In genomic region chr12:124036117-124037109, GRCh38 we compare ENCODE assay signal across 8 cellular contexts.
DNase-seq lines count a peak whose midpoint lies in the region; ATAC-seq and TF ChIP-seq lines count a peak whose summit lies in the region.

No MANE protein-coding gene starts in this region.

- no peak for DNase-seq in AG04449 (ENCODE audit: low read depth, low spot score)
- peak; percentile 77 for DNase-seq in GM13976 (ENCODE audit: low spot score)
- peak; percentile 15 for DNase-seq in NCI-H345 treated with DMSO at 0.1 percent for 48 hours (lab: John Stamatoyannopoulos, UW; ENCODE audit: unreplicated experiment)
- peak; percentile 63 for DNase-seq in activated CD8-positive, alpha-beta memory T cell treated with anti-CD3 and anti-CD28 coated beads, Interleukin-2, amount 50 U/mL, for 48 hours
- peak; percentile 46 to 63 for DNase-seq in fibroblast of lung (ENCODE audit: low read depth in 2 of 2)
- DNase-seq in aorta, result no peak

- no peak overlapping the region for H2AFZ ChIP-seq in fibroblast of lung (ENCODE audit: low read length)

- peak; percentile 55 for ATAC-seq in aorta (ENCODE audit: low FRiP score)
- no peak for ATAC-seq in GM18909 (IDR thresholded peaks at IDR 0.05; ENCODE audit: poor library complexity, unreplicated experiment)

- H3K36me3 ChIP-seq in fibroblast of lung (ENCODE audit: control insufficient read depth, insufficient read depth, low read length) (no peaks in the 10 kb centered on the region), neutrophil (no peaks in the 10 kb centered on the region), aorta (ENCODE audit: control insufficient read depth in 1 of 2, insufficient read depth in 2 of 2, low read length in 1 of 2) (no peaks in the 10 kb centered on the region)

- H3K27me3 ChIP-seq in fibroblast of lung (ENCODE audit: control insufficient read depth, insufficient read depth, low read length) (no peaks in the 10 kb centered on the region), neutrophil (no peaks in the 10 kb centered on the region), aorta (ENCODE audit: control insufficient read depth in 1 of 2, insufficient read depth in 2 of 2, low read length in 1 of 2) (no peaks in the 10 kb centered on the region)

- POLR2A ChIA-PET in AG04449 (lab: Yijun Ruan, JAX), result interaction anchor here (1.1 kb wide), 1 partner anchor 285 kb away, joined by 3 read pairs; no protein-coding TSS in a partner anchor

- no peak overlapping the region for H3K9ac ChIP-seq in fibroblast of lung (ENCODE audit: insufficient read depth, low read length)

- H3K4me3 ChIP-seq in AG04449 (ENCODE audit: low read depth, low read length), result no peak overlapping the region
- H3K4me3 ChIP-seq in fibroblast of lung (replicated peaks in 1 of 4; ENCODE audit: control extremely low read depth in 1 of 4, insufficient read depth in 1 of 4, low read depth in 3 of 4, low read length in 4 of 4), result no peak overlapping the region
- H3K4me3 ChIP-seq in neutrophil (ENCODE audit: low read depth in 1 of 2, low read length in 1 of 2), result no peak overlapping the region
- no peak overlapping the region for H3K4me3 ChIP-seq in aorta (ENCODE audit: low read length in 2 of 2)

- intact Hi-C loops in aorta (cut with DNase I), result loop anchor here (2.0 to 10.0 kb wide), 5 partner anchors 284 to 868 kb away; no protein-coding TSS in a partner anchor

- 33 to 35% methylated on average over 16 of the region's 16 CpGs for WGBS in aorta, 2 donors

- in situ Hi-C loops in GM13976 (cut with MboI; ENCODE audit: low sequenced_read_pairs, unreplicated experiment), result no loop called here

- no peaks in the 10 kb centered on the region for H3K79me2 ChIP-seq in fibroblast of lung (ENCODE audit: control insufficient read depth, insufficient read depth, low read length)

- no peak overlapping the region for H3K4me2 ChIP-seq in fibroblast of lung (ENCODE audit: extremely low read depth, insufficient read depth, low read length)

- no peak overlapping the region for H3K27ac ChIP-seq in fibroblast of lung (ENCODE audit: insufficient read depth, low read length)
- no peak overlapping the region for H3K27ac ChIP-seq in neutrophil
- no peak overlapping the region for H3K27ac ChIP-seq in aorta (ENCODE audit: low read depth in 1 of 2, low read length in 2 of 2)

- H3K9me3 ChIP-seq in fibroblast of lung (ENCODE audit: control insufficient read depth, insufficient read depth, low read depth, low read length) (no peaks in the 10 kb centered on the region), neutrophil (no peaks in the 10 kb centered on the region), aorta (ENCODE audit: control insufficient read depth, low read length) (no peaks in the 10 kb centered on the region)

- TF ChIP-seq CTCF in AG04449 (IDR thresholded peaks at IDR 0.05; ENCODE audit: insufficient read depth, low read length, missing control alignments), result peak; percentile 65
- peak; percentile 67 for TF ChIP-seq CTCF in GM13976 (IDR thresholded peaks at IDR 0.05; ENCODE audit: borderline replicate concordance, control extremely low read depth, extremely low read depth, insufficient read depth, missing control alignments)
- peak; percentile 91 to 93 for TF ChIP-seq CTCF in fibroblast of lung (conservative IDR thresholded peaks at IDR 0.05 in 1 of 2, IDR thresholded peaks at IDR 0.05 in 1 of 2; ENCODE audit: low read depth in 1 of 2, low read length in 2 of 2)
- peak; percentile 65 for TF ChIP-seq CTCF in neutrophil (IDR thresholded peaks at IDR 0.05)

- H3K4me1 ChIP-seq in fibroblast of lung (ENCODE audit: control insufficient read depth, extremely low read depth, insufficient read depth, low read length) (no peaks in the 10 kb centered on the region), neutrophil (ENCODE audit: control insufficient read depth in 1 of 2, insufficient read depth in 1 of 2, low read depth in 1 of 2, low read length in 1 of 2) (peaks cover 7 to 9% of the 10 kb centered on the region in 2 experiments), aorta (ENCODE audit: control insufficient read depth in 1 of 2, insufficient read depth in 2 of 2, low read length in 2 of 2) (no peaks in the 10 kb centered on the region)

- CTCF ChIA-PET in AG04449 (lab: Yijun Ruan, JAX), result interaction anchor here (0.7 to 7.5 kb wide), 47 partner anchors 9 to 871 kb away, joined by 3 to 73 read pairs (median 4); partner anchors contain the start of gene RFLNA

- H4K20me1 ChIP-seq in fibroblast of lung (ENCODE audit: control insufficient read depth, extremely low read depth, insufficient read depth, low read length), result no peaks in the 10 kb centered on the region

Comparison
In these comparisons a context has a peak if more than half of its experiments do, and no peak if none do; other contexts are left out.
1. DNase-seq: peak in GM13976 (single experiment), NCI-H345 treated with DMSO at 0.1 percent for 48 hours (single experiment), activated CD8-positive, alpha-beta memory T cell treated with anti-CD3 and anti-CD28 coated beads, Interleukin-2, amount 50 U/mL, for 48 hours (single experiment) and fibroblast of lung (2 of 2); none in AG04449 (single experiment) and aorta (0 of 2).
2. Peak in every context shown above with its lines, with median percentiles within 50 percentile points of each other: CTCF ChIP-seq.